20 cellular contexts compared by ENCODE assay signal in the genomic region with DNA sequence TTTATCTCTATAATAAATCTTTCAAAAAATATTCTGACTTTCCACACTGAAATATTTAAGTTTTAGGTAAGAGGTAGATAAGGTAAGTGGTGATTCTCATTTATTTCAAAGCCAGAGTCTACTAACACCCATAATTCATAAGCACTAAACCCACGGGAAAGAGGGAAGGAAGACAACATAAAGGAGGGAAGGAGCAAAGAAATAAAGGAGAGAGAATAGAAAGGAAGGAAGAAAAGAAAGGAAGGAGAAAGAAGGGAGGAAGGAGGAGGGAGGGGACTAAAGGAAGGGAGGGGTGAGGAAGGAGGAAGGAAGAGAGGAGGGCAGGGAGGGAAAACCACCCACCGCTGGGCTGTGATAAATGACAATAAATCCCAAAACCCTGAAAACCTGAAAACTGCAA. TPM values are rescaled to one million over a fixed set of nuclear protein-coding genes. Genes with fewer than 3 reads are reported as not detected.
A peak's percentile ranks its signal among the peaks of the same experiment; 100 is the strongest.
DNase-seq lines count a peak whose midpoint lies in the region; ATAC-seq lines count a peak whose summit lies in the region.
"Had no signal": no experiment of that assay in that cellular context is flagged by ENCODE, and none has a peak within 500 bp of the region (broad histone marks: within the 10 kb centered on the region; RNA-seq: fewer than 3 reads in every experiment).

No MANE protein-coding gene starts in this region.

- H3K27me3 ChIP-seq in naive thymus-derived CD4-positive, alpha-beta T cell (ENCODE audit: control insufficient read depth in 2 of 2, insufficient read depth in 2 of 2, low read length in 2 of 2): no peaks in the 10 kb centered on the region
- H3K27me3 ChIP-seq: gastrocnemius medialis had no signal

- no peak overlapping the region for H3K27ac Mint-ChIP-seq in T-helper 2 cell treated with Interferon-gamma antibody and Interleukin-4, amounts not matched to agents 5 μg/mL and 100 μg/mL, for 36 hours
- H3K27ac Mint-ChIP-seq in activated naive CD8-positive, alpha-beta T cell: no peak overlapping the region
- H3K27ac Mint-ChIP-seq in naive thymus-derived CD4-positive, alpha-beta T cell: peak overlapping the region in 5 of 9 donors; percentile 0 to 78 (median 55)
- H3K27ac Mint-ChIP-seq: H9, type B pancreatic cell had no signal

- CTCF ChIA-PET in naive thymus-derived CD4-positive, alpha-beta T cell (lab: Charles Lee): no interaction called here

- peaks cover 47 to 55% of the 10 kb centered on the region in 2 donors for H3K4me1 ChIP-seq in naive thymus-derived CD4-positive, alpha-beta T cell (ENCODE audit: control insufficient read depth in 2 of 2, insufficient read depth in 2 of 2, low read length in 2 of 2)

- no peaks in the 10 kb centered on the region for H3K9me3 ChIP-seq in naive thymus-derived CD4-positive, alpha-beta T cell (ENCODE audit: control insufficient read depth in 2 of 3, low read length in 3 of 3)
- H3K9me3 ChIP-seq: gastrocnemius medialis had no signal

- H3K36me3 Mint-ChIP-seq in T-helper 2 cell treated with Interferon-gamma antibody and Interleukin-4, amounts not matched to agents 5 μg/mL and 100 μg/mL, for 36 hours (ENCODE audit: low read depth): peaks cover 5% of the 10 kb centered on the region
- no peaks in the 10 kb centered on the region for H3K36me3 Mint-ChIP-seq in activated naive CD8-positive, alpha-beta T cell
- peaks cover 0 to 14% (median 0%) of the 10 kb centered on the region in 5 donors for H3K36me3 Mint-ChIP-seq in naive thymus-derived CD4-positive, alpha-beta T cell
- H3K36me3 Mint-ChIP-seq: type B pancreatic cell had no signal

- peak overlapping the region; percentile 40; the same call in 1 of the 2 replicates for H3K4me3 ChIP-seq in GM08714 (ENCODE audit: low read length)
- no peak overlapping the region for H3K4me3 ChIP-seq in naive thymus-derived CD4-positive, alpha-beta T cell (ENCODE audit: low read length)
- H3K4me3 ChIP-seq: gastrocnemius medialis, PC-9 had no signal

- peak overlapping the region; percentile 43 for H3K4me3 Mint-ChIP-seq in T-helper 2 cell treated with Interferon-gamma antibody and Interleukin-4, amounts not matched to agents 5 μg/mL and 100 μg/mL, for 36 hours
- peak overlapping the region; percentile 56 for H3K4me3 Mint-ChIP-seq in activated naive CD8-positive, alpha-beta T cell
- H3K4me3 Mint-ChIP-seq in naive thymus-derived CD4-positive, alpha-beta T cell: peak overlapping the region in 7 of 10 donors; percentile 0 to 60 (median 30)
- H3K4me3 Mint-ChIP-seq: H9, type B pancreatic cell had no signal

- intact Hi-C loops in naive thymus-derived CD4-positive, alpha-beta T cell (cut with micrococcal nuclease): no loop called here

- H3K27ac ChIP-seq in naive thymus-derived CD4-positive, alpha-beta T cell (ENCODE audit: low read depth, low read length): no peak overlapping the region
- H3K27ac ChIP-seq: gastrocnemius medialis, PC-9, WERI-Rb-1 had no signal

- POLR2A ChIA-PET in naive thymus-derived CD4-positive, alpha-beta T cell (lab: Charles Lee): no interaction called here

- no peak for DNase-seq in T-helper 2 cell treated with Interferon-gamma antibody and Interleukin-4, amounts not matched to agents 5 μg/mL and 100 μg/mL, for 36 hours (ENCODE audit: low spot score)
- no peak for DNase-seq in T-helper 2 cell
- no peak for DNase-seq in naive thymus-derived CD4-positive, alpha-beta T cell
- DNase-seq: 8988T; activated CD8-positive, alpha-beta memory T cell treated with anti-CD3 and anti-CD28 coated beads, Interleukin-2, amount 50 U/mL, for 4 hours; central memory CD4-positive, alpha-beta T cell; EL; gastrocnemius medialis; H9; NCI-H187 treated with DMSO at 0.1 percent for 48 hours; NCI-H524; PC-9; stimulated activated CD4-positive, alpha-beta T cell treated with anti-CD3 and anti-CD28 coated beads, Interleukin-4, amount 100 ng/mL, for 1 hour; WERI-Rb-1 had no signal

- peaks cover 53% of the 10 kb centered on the region for H3K4me1 Mint-ChIP-seq in T-helper 2 cell treated with Interferon-gamma antibody and Interleukin-4, amounts not matched to agents 5 μg/mL and 100 μg/mL, for 36 hours (ENCODE audit: low read depth)
- H3K4me1 Mint-ChIP-seq in activated naive CD8-positive, alpha-beta T cell (ENCODE audit: low read depth): peaks cover 66% of the 10 kb centered on the region
- peaks cover 43 to 77% (median 61%) of the 10 kb centered on the region in 7 donors for H3K4me1 Mint-ChIP-seq in naive thymus-derived CD4-positive, alpha-beta T cell

- H3K36me3 ChIP-seq in naive thymus-derived CD4-positive, alpha-beta T cell (ENCODE audit: control insufficient read depth in 2 of 3, insufficient read depth in 3 of 3, low read length in 3 of 3): no peaks in the 10 kb centered on the region
- H3K36me3 ChIP-seq: gastrocnemius medialis, WERI-Rb-1 had no signal

- H3K27me3 Mint-ChIP-seq in T-helper 2 cell treated with Interferon-gamma antibody and Interleukin-4, amounts not matched to agents 5 μg/mL and 100 μg/mL, for 36 hours (ENCODE audit: low read depth): no peaks in the 10 kb centered on the region
- no peaks in the 10 kb centered on the region for H3K27me3 Mint-ChIP-seq in activated naive CD8-positive, alpha-beta T cell
- no peaks in the 10 kb centered on the region for H3K27me3 Mint-ChIP-seq in naive thymus-derived CD4-positive, alpha-beta T cell
- H3K27me3 Mint-ChIP-seq: type B pancreatic cell had no signal

- no peaks in the 10 kb centered on the region for H3K9me3 Mint-ChIP-seq in T-helper 2 cell treated with Interferon-gamma antibody and Interleukin-4, amounts not matched to agents 5 μg/mL and 100 μg/mL, for 36 hours
- no peaks in the 10 kb centered on the region for H3K9me3 Mint-ChIP-seq in activated naive CD8-positive, alpha-beta T cell (ENCODE audit: low read depth)
- no peaks in the 10 kb centered on the region for H3K9me3 Mint-ChIP-seq in naive thymus-derived CD4-positive, alpha-beta T cell
- H3K9me3 Mint-ChIP-seq: H9 had no signal

- no peak for ATAC-seq in naive thymus-derived CD4-positive, alpha-beta T cell
- ATAC-seq in GM19397 (IDR thresholded peaks at IDR 0.05; ENCODE audit: unreplicated experiment) (no peak), GM21619 (IDR thresholded peaks at IDR 0.05; ENCODE audit: unreplicated experiment) (no peak), GM18520 (IDR thresholded peaks at IDR 0.05; ENCODE audit: unreplicated experiment) (no peak)
- ATAC-seq: gastrocnemius medialis had no signal

RNA-seq across cellular contexts. Expression of a gene that starts 25.2 kb away (rescaled TPM):
- total RNA-seq in naive thymus-derived CD4-positive, alpha-beta T cell: 10 to 100 TPM; 12.9 to 32.5 (median 14.0) TPM
- polyA plus RNA-seq in naive thymus-derived CD4-positive, alpha-beta T cell: 1 to 10 TPM; 2.6 to 3.6 TPM

RNA-seq across cellular contexts. Expression of a gene that starts 55.3 kb away (rescaled TPM):
- 1 to 10 TPM; 4.0 to 6.2 (median 5.4) TPM for total RNA-seq in naive thymus-derived CD4-positive, alpha-beta T cell
- 1 to 10 TPM; 6.1 to 6.6 TPM for polyA plus RNA-seq in naive thymus-derived CD4-positive, alpha-beta T cell

Comparison
In these comparisons a context has a peak if more than half of its experiments do, and no peak if none do; other contexts are left out.
1. H3K27ac Mint-ChIP-seq: peak in naive thymus-derived CD4-positive, alpha-beta T cell (5 of 9); none in T-helper 2 cell treated with Interferon-gamma antibody and Interleukin-4, amounts not matched to agents 5 μg/mL and 100 μg/mL, for 36 hours (single experiment) and activated naive CD8-positive, alpha-beta T cell (single experiment).
2. Peak in every context shown above with its lines, with median percentiles within 50 percentile points of each other: H3K4me3 Mint-ChIP-seq.